1 cellular context compared by ENCODE assay signal in genomic region chr9:6715755-6716643, GRCh38.
TF ChIP-seq lines count a peak whose summit lies in the region.

No MANE protein-coding gene starts in this region.

TF ChIP-seq in HCT116, 20 proteins besides CTCF, POLR2A, EP300 and RAD21 (continued from another document):
- no peak for TF ChIP-seq REST (IDR thresholded peaks at IDR 0.05; ENCODE audit: low read depth)
- TF ChIP-seq SRF (IDR thresholded peaks at IDR 0.05; ENCODE audit: low read depth), result no peak
- no peak for TF ChIP-seq ZFX (IDR thresholded peaks at IDR 0.05)
- peak; percentile 54 for TF ChIP-seq SP1 (IDR thresholded peaks at IDR 0.05; ENCODE audit: low read depth)
- peak; percentile 80 for TF ChIP-seq MAX (IDR thresholded peaks at IDR 0.05)
- peak; percentile 81 for TF ChIP-seq POLR2AphosphoS5 (IDR thresholded peaks at IDR 0.05; ENCODE audit: low read depth, low read length)
